ENCODE assay signal across 8 cellular contexts in the genomic region with DNA sequence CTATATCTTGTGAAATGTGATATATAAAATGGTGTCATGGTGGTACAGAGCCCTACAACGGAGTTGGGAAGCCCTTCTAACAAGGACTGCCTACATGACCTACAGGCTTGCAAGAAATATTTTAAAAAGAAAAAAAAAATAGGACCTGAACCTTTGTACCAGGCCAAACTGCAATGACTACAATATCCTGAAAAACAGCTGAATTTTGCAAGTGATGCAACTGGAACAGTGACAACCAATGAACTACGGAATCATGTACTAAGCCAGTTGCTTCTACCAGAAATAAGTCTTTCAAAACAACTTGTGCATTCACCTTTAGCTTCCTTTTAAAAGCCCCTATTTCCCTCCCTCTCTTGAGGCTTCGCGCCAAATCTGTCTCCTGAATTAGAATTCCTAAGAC. TPM values are rescaled to one million over a fixed set of nuclear protein-coding genes. Genes with fewer than 3 reads are reported as not detected.
"Had no signal": no experiment of that assay in that cellular context is flagged by ENCODE, and none has a peak within 500 bp of the region (broad histone marks: within the 10 kb centered on the region; RNA-seq: fewer than 3 reads in every experiment).

No MANE protein-coding gene starts in this region.

- H3K4me3 ChIP-seq: GM23338 had no signal

- H3K4me2 ChIP-seq: GM23338 had no signal

- ATAC-seq: GM23338 had no signal

- H2AFZ ChIP-seq: GM23338 had no signal

- DNase-seq: H9, HCEC 1CT, KBM-7 had no signal

- FAIRE-seq: H1, H54, HTR-8/SVneo had no signal

RNA-seq across cellular contexts. Expression of a gene that starts 58.4 kb away (rescaled TPM):
- polyA plus RNA-seq: IgD-negative memory B cell had no signal
